23 cellular contexts compared by ENCODE assay signal in the genomic region with DNA sequence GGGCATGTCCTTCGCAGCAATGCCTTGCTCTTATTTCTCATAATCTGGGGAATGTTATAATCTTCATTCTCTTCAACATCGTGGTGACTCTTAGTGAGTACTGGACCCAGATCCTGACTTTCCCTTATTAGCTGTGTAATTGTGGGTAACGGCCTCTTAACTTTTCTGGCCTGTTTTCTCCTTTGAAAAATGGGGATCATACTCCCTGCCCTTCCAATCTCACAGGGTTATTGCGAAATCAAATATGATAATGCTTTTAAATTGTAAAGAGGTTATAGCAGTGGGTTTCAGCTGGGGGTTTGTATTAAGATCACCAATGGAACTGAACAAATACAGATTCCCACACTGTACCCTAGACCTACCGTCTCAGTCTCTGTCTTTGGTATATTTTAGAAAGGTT.
"Had no signal": no experiment of that assay in that cellular context is flagged by ENCODE, and none has a peak within 500 bp of the region (broad histone marks: within the 10 kb centered on the region; RNA-seq: fewer than 3 reads in every experiment).

No MANE protein-coding gene starts in this region.

- H2AFZ ChIP-seq: hepatocyte had no signal

- H3K27me3 Mint-ChIP-seq: naive thymus-derived CD4-positive, alpha-beta T cell; natural killer cell treated with Interleukin-12 subunit alpha and Interleukin-12 subunit beta and Interleukin-15 and Interleukin-18, amount 100 ng/mL, for 72 hours; stimulated activated naive CD8-positive, alpha-beta T cell treated with anti-CD3 and anti-CD28 coated beads, Interleukin-15, amount 100 ng/mL, for 72 hours had no signal

- H3K27me3 ChIP-seq: hepatocyte, ovary, sigmoid colon, spleen, tibial nerve, upper lobe of left lung, vagina had no signal

- ATAC-seq: mucosa of descending colon; naive thymus-derived CD4-positive, alpha-beta T cell; natural killer cell treated with Interleukin-12 subunit alpha and Interleukin-12 subunit beta and Interleukin-15 and Interleukin-18, amount 100 ng/mL, for 72 hours; right cardiac atrium; stimulated activated effector memory CD8-positive, alpha-beta T cell treated with anti-CD3 and anti-CD28 coated beads, Interleukin-12 subunit alpha, Interleukin-12 subunit beta, amount 100 ng/mL, for 72 hours; stimulated activated naive CD8-positive, alpha-beta T cell treated with anti-CD3 and anti-CD28 coated beads, Interleukin-15, amount 100 ng/mL, for 72 hours had no signal

- H3K79me2 ChIP-seq: hepatocyte had no signal

- H3K4me3 ChIP-seq: hepatocyte, left ventricle myocardium inferior, lung, mucosa of descending colon, ovary, prostate gland, sigmoid colon, spleen, tibial nerve, upper lobe of left lung, vagina had no signal

- H3K9me3 Mint-ChIP-seq: naive thymus-derived CD4-positive, alpha-beta T cell; natural killer cell treated with Interleukin-12 subunit alpha and Interleukin-12 subunit beta and Interleukin-15 and Interleukin-18, amount 100 ng/mL, for 72 hours; stimulated activated effector memory CD8-positive, alpha-beta T cell treated with anti-CD3 and anti-CD28 coated beads, Interleukin-12 subunit alpha, Interleukin-12 subunit beta, amount 100 ng/mL, for 72 hours; stimulated activated naive CD8-positive, alpha-beta T cell treated with anti-CD3 and anti-CD28 coated beads, Interleukin-15, amount 100 ng/mL, for 72 hours had no signal

- DNase-seq: islet precursor cell; left ventricle myocardium inferior; midbrain; mucosa of descending colon; naive thymus-derived CD4-positive, alpha-beta T cell; ovary; retina; right cardiac atrium; sigmoid colon; small intestine; spleen; stimulated activated CD4-positive, alpha-beta T cell treated with anti-CD3 and anti-CD28 coated beads, Interleukin-4, amount 100 ng/mL, for 24 hours; stimulated activated naive CD4-positive, alpha-beta T cell treated with Interleukin-2 at 50 U/mL for 16 hours; stimulated activated naive CD8-positive, alpha-beta T cell treated with anti-CD3 and anti-CD28 coated beads, Interleukin-15, amount 100 ng/mL, for 72 hours; substantia nigra; upper lobe of left lung had no signal

- H3K4me2 ChIP-seq: hepatocyte had no signal

- FAIRE-seq: small intestine had no signal

- H3K27ac Mint-ChIP-seq: natural killer cell treated with Interleukin-12 subunit alpha and Interleukin-12 subunit beta and Interleukin-15 and Interleukin-18, amount 100 ng/mL, for 72 hours; stimulated activated effector memory CD8-positive, alpha-beta T cell treated with anti-CD3 and anti-CD28 coated beads, Interleukin-12 subunit alpha, Interleukin-12 subunit beta, amount 100 ng/mL, for 72 hours had no signal

- H3K4me3 Mint-ChIP-seq: naive thymus-derived CD4-positive, alpha-beta T cell; natural killer cell treated with Interleukin-12 subunit alpha and Interleukin-12 subunit beta and Interleukin-15 and Interleukin-18, amount 100 ng/mL, for 72 hours; stimulated activated effector memory CD8-positive, alpha-beta T cell treated with anti-CD3 and anti-CD28 coated beads, Interleukin-12 subunit alpha, Interleukin-12 subunit beta, amount 100 ng/mL, for 72 hours; stimulated activated naive CD8-positive, alpha-beta T cell treated with anti-CD3 and anti-CD28 coated beads, Interleukin-15, amount 100 ng/mL, for 72 hours had no signal

- H3K36me3 ChIP-seq: ovary had no signal

- H3K27ac ChIP-seq: hepatocyte, left ventricle myocardium inferior, ovary, prostate gland, sigmoid colon, spleen, tibial nerve, upper lobe of left lung, vagina had no signal

- H3K4me1 ChIP-seq: prostate gland, sigmoid colon, tibial nerve, upper lobe of left lung, vagina had no signal

- H3K9me3 ChIP-seq: left ventricle myocardium inferior, mucosa of descending colon, ovary, prostate gland, sigmoid colon, spleen, tibial nerve, upper lobe of left lung, vagina had no signal
